Comparison of ENCODE assay signal across 8 cellular contexts in genomic region chr4:118352843-118353373, GRCh38. TPM values are rescaled to one million over a fixed set of nuclear protein-coding genes. Genes with fewer than 3 reads are reported as not detected.
DNase-seq lines count a peak whose midpoint lies in the region; ATAC-seq and TF ChIP-seq lines count a peak whose summit lies in the region.

PRSS12 (minus strand) TSS chr4:118353003; CDS start chr4:118352720, 283 bp downstream.

- H3K27ac Mint-ChIP-seq in dendritic cell treated with granulocyte-macrophage colony-stimulating factor and Interleukin-4, amounts not matched to agents 40 ng/mL and 50 ng/mL, for 4 days: no peak within 1 kb of the TSS

- H3K9me3 Mint-ChIP-seq in dendritic cell treated with granulocyte-macrophage colony-stimulating factor and Interleukin-4, amounts not matched to agents 40 ng/mL and 50 ng/mL, for 4 days: no peaks in the 10 kb centered on the region

- WGBS in liver: 1% methylated on average over 53 of the region's 53 CpGs

- H3K4me1 Mint-ChIP-seq in dendritic cell treated with granulocyte-macrophage colony-stimulating factor and Interleukin-4, amounts not matched to agents 40 ng/mL and 50 ng/mL, for 4 days (ENCODE audit: low read depth): peaks cover 14% of the 10 kb centered on the region

- peak; percentile 58 for TF ChIP-seq CTCF in liver (IDR thresholded peaks at IDR 0.05; ENCODE audit: low read depth, low read length, missing input control)

- H3K4me1 ChIP-seq in liver (ENCODE audit: control insufficient read depth in 4 of 4, insufficient read depth in 4 of 4, low read length in 3 of 4): peaks cover 4 to 20% (median 12%) of the 10 kb centered on the region in 4 donors

- no peaks in the 10 kb centered on the region for H3K36me3 Mint-ChIP-seq in dendritic cell treated with granulocyte-macrophage colony-stimulating factor and Interleukin-4, amounts not matched to agents 40 ng/mL and 50 ng/mL, for 4 days (ENCODE audit: low read depth)

- H3K27me3 ChIP-seq in liver (ENCODE audit: control insufficient read depth in 4 of 4, insufficient read depth in 4 of 4, low read length in 3 of 4): no peaks in the 10 kb centered on the region

- H3K4me3 Mint-ChIP-seq in dendritic cell treated with granulocyte-macrophage colony-stimulating factor and Interleukin-4, amounts not matched to agents 40 ng/mL and 50 ng/mL, for 4 days: peak within 1 kb of the TSS; percentile 65

- H3K27ac ChIP-seq in liver (ENCODE audit: low read depth in 1 of 2, low read length in 2 of 2): no peak within 1 kb of the TSS

- no peaks in the 10 kb centered on the region for H3K36me3 ChIP-seq in liver (ENCODE audit: control insufficient read depth in 4 of 4, insufficient read depth in 3 of 4, low read depth in 1 of 4, low read length in 3 of 4)

- intact Hi-C loops in dendritic cell treated with granulocyte-macrophage colony-stimulating factor and Interleukin-4, amounts not matched to agents 40 ng/mL and 50 ng/mL, for 4 days (cut with micrococcal nuclease): loop anchor here (5.0 kb wide), 1 partner anchor 71 kb away; no protein-coding TSS in a partner anchor

- DNase-seq in NCI-H2107 (lab: John Stamatoyannopoulos, UW) (peak; percentile 25), NCI-H2107 treated with DMSO at 0.1 percent for 48 hours (lab: John Stamatoyannopoulos, UW; ENCODE audit: unreplicated experiment) (no peak), NCI-H1436 (lab: John Stamatoyannopoulos, UW) (peak; percentile 63)
- peak; percentile 69 for DNase-seq in activated CD4-positive, CD25-positive, alpha-beta regulatory T cell treated with anti-CD3 and anti-CD28 coated beads, Interleukin-2, amount 50 U/mL, for 72 hours
- peak in 2 of 3 donors; percentile 0 to 35 for DNase-seq in stimulated activated CD4-positive, alpha-beta T cell treated with anti-CD3 and anti-CD28 coated beads, TNF-alpha, amount 100 ng/mL, for 1 hour (ENCODE audit: low read depth in 3 of 3, low spot score in 1 of 3)

- H3K4me3 ChIP-seq in liver (ENCODE audit: low read depth in 1 of 3, low read length in 3 of 3): peak within 1 kb of the TSS in 2 of 3 donors; percentile 42 to 60

- peak in 1 of 2 donors; percentile 60 for TF ChIP-seq RAD21 in liver (IDR thresholded peaks at IDR 0.05)

- no peak within 1 kb of the TSS for H3K9ac ChIP-seq in liver (ENCODE audit: low read depth in 1 of 2, low read length in 2 of 2)

- peak; percentile 99 for ATAC-seq in HG02798 (IDR thresholded peaks at IDR 0.05; ENCODE audit: poor library complexity, unreplicated experiment)

- H3K27me3 Mint-ChIP-seq in dendritic cell treated with granulocyte-macrophage colony-stimulating factor and Interleukin-4, amounts not matched to agents 40 ng/mL and 50 ng/mL, for 4 days: peaks cover 72% of the 10 kb centered on the region

- no peaks in the 10 kb centered on the region for H3K9me3 ChIP-seq in liver (ENCODE audit: control insufficient read depth in 4 of 4, low read length in 3 of 4)

TF ChIP-seq in liver, 16 proteins besides CTCF, POLR2A, EP300 and RAD21:
- TF ChIP-seq EGR1 (IDR thresholded peaks at IDR 0.05; ENCODE audit: low read depth in 2 of 2): no peak

RNA-seq across cellular contexts. Expression of gene PRSS12, which starts in this region (rescaled TPM):
- total RNA-seq in liver: under 1 TPM; 0.09 to 0.25 TPM
- under 1 TPM; 0.07 to 0.10 TPM for polyA plus RNA-seq in liver
